In the genomic region with DNA sequence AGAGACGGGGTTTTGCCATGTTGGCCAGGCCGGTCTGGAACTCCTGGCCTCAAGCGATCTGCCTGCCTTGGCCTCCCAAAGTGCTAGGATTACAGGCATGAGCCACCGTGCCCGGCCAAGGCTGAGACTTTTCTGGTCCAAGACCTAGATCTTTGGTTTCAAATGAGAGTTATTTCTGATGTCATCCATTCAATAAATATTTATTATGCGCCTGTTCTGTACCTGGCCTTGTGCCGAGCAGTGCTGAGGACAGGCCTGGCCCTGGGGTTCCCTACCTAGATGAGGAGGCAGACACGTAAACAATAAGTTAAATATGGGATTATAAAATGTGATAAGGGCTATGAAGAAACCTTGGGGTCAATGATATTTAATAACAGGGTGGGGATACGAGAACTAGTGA, we compare ENCODE assay signal across 16 cellular contexts. TPM values are rescaled to one million over a fixed set of nuclear protein-coding genes. Genes with fewer than 3 reads are reported as not detected.
"Had no signal": no experiment of that assay in that cellular context is flagged by ENCODE, and none has a peak within 500 bp of the region (broad histone marks: within the 10 kb centered on the region; RNA-seq: fewer than 3 reads in every experiment).

No MANE protein-coding gene starts in this region.

- H3K4me3 Mint-ChIP-seq: activated CD4-positive, alpha-beta memory T cell treated with anti-CD3 and anti-CD28 coated beads for 36 hours; activated T-helper 1 cell treated with anti-CD3 and anti-CD28 coated beads, Interleukin-12 subunit alpha, Interleukin-12 subunit beta, Interleukin-2, Interleukin-4 antibody, amounts not matched to agents 30 ng/mL and 10 ng/mL and 1 ng/mL, durations not matched to agents 14 hours and 24 hours and 36 hours; memory B cell; T-helper 2 cell treated with Interferon-gamma antibody and Interleukin-4, amounts not matched to agents 5 μg/mL and 100 μg/mL, for 36 hours had no signal

- H3K9me3 Mint-ChIP-seq: activated CD4-positive, alpha-beta memory T cell treated with anti-CD3 and anti-CD28 coated beads for 36 hours; activated T-helper 1 cell treated with anti-CD3 and anti-CD28 coated beads, Interleukin-12 subunit alpha, Interleukin-12 subunit beta, Interleukin-2, Interleukin-4 antibody, amounts not matched to agents 30 ng/mL and 10 ng/mL and 1 ng/mL, durations not matched to agents 14 hours and 24 hours and 36 hours; memory B cell; T-helper 2 cell treated with Interferon-gamma antibody and Interleukin-4, amounts not matched to agents 5 μg/mL and 100 μg/mL, for 36 hours had no signal

- H3K27ac Mint-ChIP-seq: activated CD4-positive, alpha-beta memory T cell treated with anti-CD3 and anti-CD28 coated beads for 36 hours; activated T-helper 1 cell treated with anti-CD3 and anti-CD28 coated beads, Interleukin-12 subunit alpha, Interleukin-12 subunit beta, Interleukin-2, Interleukin-4 antibody, amounts not matched to agents 30 ng/mL and 10 ng/mL and 1 ng/mL, durations not matched to agents 14 hours and 24 hours and 36 hours; memory B cell; T-helper 2 cell treated with Interferon-gamma antibody and Interleukin-4, amounts not matched to agents 5 μg/mL and 100 μg/mL, for 36 hours had no signal

- DNase-seq: activated CD4-positive, alpha-beta memory T cell treated with anti-CD3 and anti-CD28 coated beads for 36 hours; activated CD8-positive, alpha-beta memory T cell treated with anti-CD3 and anti-CD28 coated beads, Interleukin-2, amount 50 U/mL, for 4 hours; activated naive CD4-positive, alpha-beta T cell treated with Interleukin-2 at 50 U/mL for 16 hours; effector memory CD4-positive, alpha-beta T cell; left ventricle myocardium inferior; right cardiac atrium; stimulated activated naive CD4-positive, alpha-beta T cell treated with Interleukin-2 at 50 U/mL for 16 hours had no signal

- H3K4me3 ChIP-seq: coronary artery, gastroesophageal sphincter, left ventricle myocardium inferior had no signal

- H3K9me3 ChIP-seq: gastroesophageal sphincter, left ventricle myocardium inferior had no signal

- H3K27me3 Mint-ChIP-seq: activated CD4-positive, alpha-beta memory T cell treated with anti-CD3 and anti-CD28 coated beads for 36 hours; memory B cell had no signal

- ATAC-seq: activated CD4-positive, CD25-positive, alpha-beta regulatory T cell treated with anti-CD3 and anti-CD28 coated beads, Interleukin-2, amount 50 U/mL, for 24 hours; gastroesophageal sphincter; right cardiac atrium had no signal

- H3K27me3 ChIP-seq: gastroesophageal sphincter had no signal

- H3K27ac ChIP-seq: coronary artery, gastroesophageal sphincter, left ventricle myocardium inferior had no signal

RNA-seq across cellular contexts. Expression of gene APOC2, which starts 59.9 kb away (rescaled TPM):
- total RNA-seq: activated CD4-positive, alpha-beta memory T cell treated with anti-CD3 and anti-CD28 coated beads for 36 hours; activated T-helper 1 cell treated with anti-CD3 and anti-CD28 coated beads, Interleukin-12 subunit alpha, Interleukin-12 subunit beta, Interleukin-2, Interleukin-4 antibody, amounts not matched to agents 30 ng/mL and 10 ng/mL and 1 ng/mL, durations not matched to agents 14 hours and 24 hours and 36 hours; cardiac septum; epithelial cell of proximal tubule; gastroesophageal sphincter; left ventricle myocardium inferior; posterior vena cava; right cardiac atrium had no signal
